ENCODE assay signal across 8 cellular contexts in the genomic region with DNA sequence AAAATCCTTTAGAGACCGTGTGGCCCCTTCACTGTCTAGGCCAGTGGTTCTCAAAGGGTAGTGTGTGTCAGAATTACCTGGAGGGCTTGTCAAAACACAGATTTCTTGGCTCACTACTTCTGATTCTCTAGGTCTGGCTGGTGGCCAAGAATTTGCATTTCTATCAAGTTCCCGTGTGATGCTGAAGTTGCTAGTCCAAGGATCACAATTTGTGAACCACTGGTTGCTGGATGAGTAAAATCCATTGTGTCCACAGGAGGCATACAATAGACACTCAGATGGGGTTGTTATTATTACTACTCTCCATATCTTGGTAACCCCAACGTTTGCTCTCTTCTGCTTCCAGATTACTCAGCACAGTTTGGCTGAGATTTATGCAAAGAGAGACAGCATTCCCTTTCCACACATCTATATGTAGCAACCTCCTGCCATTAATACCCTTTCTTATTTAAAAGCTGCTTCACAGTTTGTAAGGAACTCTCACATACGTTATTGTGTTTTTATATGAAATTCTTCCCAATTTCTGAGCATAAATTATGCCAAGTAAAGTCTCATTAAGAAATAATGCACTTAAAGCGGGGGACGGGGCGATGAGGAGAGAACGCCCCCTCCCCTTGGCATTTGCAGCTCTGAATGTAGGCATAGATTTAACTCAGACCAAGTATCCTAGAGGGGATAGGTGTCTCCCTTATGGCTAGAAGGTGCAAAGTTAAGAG. TPM values are rescaled to one million over a fixed set of nuclear protein-coding genes. Genes with fewer than 3 reads are reported as not detected.
A peak's percentile ranks its signal among the peaks of the same experiment; 100 is the strongest.
DNase-seq lines count a peak whose midpoint lies in the region; ATAC-seq and TF ChIP-seq lines count a peak whose summit lies in the region.

No MANE protein-coding gene starts in this region.

- peak overlapping the region; percentile 45 for H3K4me3 ChIP-seq in SJSA1

- H3K27ac Mint-ChIP-seq in neural crest cell (ENCODE audit: unreplicated experiment): no peak overlapping the region

- peaks cover 30% of the 10 kb centered on the region for H3K4me1 ChIP-seq in SJSA1 (replicated peaks)

- H3K4me3 Mint-ChIP-seq in activated T-cell treated with anti-CD3 and anti-CD28 coated beads, Interleukin-2, amount 50 U/mL, for 4 hours: peak overlapping the region; percentile 74
- peak overlapping the region; percentile 91 for H3K4me3 Mint-ChIP-seq in neural crest cell

- no peaks in the 10 kb centered on the region for H3K9me3 Mint-ChIP-seq in activated T-cell treated with anti-CD3 and anti-CD28 coated beads, Interleukin-2, amount 50 U/mL, for 4 hours
- no peaks in the 10 kb centered on the region for H3K9me3 Mint-ChIP-seq in neural crest cell

- no peaks in the 10 kb centered on the region for H3K36me3 ChIP-seq in SJSA1

- 0 out of 2 replicates have a peak overlapping the region, but pooled peaks have one; percentile 9 for H3K27ac ChIP-seq in SJSA1
- peak overlapping the region; percentile 51 for H3K27ac ChIP-seq in epithelial cell of prostate

- no peak for ATAC-seq in activated T-cell treated with anti-CD3 and anti-CD28 coated beads, Interleukin-2, amount 50 U/mL, for 4 hours
- ATAC-seq in GM18505 (IDR thresholded peaks at IDR 0.05; ENCODE audit: unreplicated experiment): no peak

- no peaks in the 10 kb centered on the region for H3K9me3 ChIP-seq in SJSA1 (replicated peaks)

- no peak for DNase-seq in activated T-cell treated with anti-CD3 and anti-CD28 coated beads, Interleukin-2, amount 50 U/mL, for 4 hours
- DNase-seq in activated T-cell treated with anti-CD3 and anti-CD28 coated beads, Interleukin-2, amount 50 U/mL, for 1 hour: no peak
- DNase-seq in SJSA1 (ENCODE audit: low read depth in 1 of 2, low spot score in 2 of 2) (peak in 1 of 2 experiments; percentile 38), epithelial cell of prostate (ENCODE audit: low read depth, low spot score) (peak; percentile 76), neural crest cell (ENCODE audit: low read depth, low spot score) (no peak), NCI-H774 (lab: John Stamatoyannopoulos, UW) (no peak), ureter (ENCODE audit: low spot score) (no peak)

- TF ChIP-seq POLR2A in GM18505 (IDR thresholded peaks at IDR 0.05; ENCODE audit: borderline replicate concordance, extremely low read depth, insufficient read depth, insufficient read length): no peak

- no peaks in the 10 kb centered on the region for H3K27me3 ChIP-seq in SJSA1 (replicated peaks)

- H3K4me1 Mint-ChIP-seq in activated T-cell treated with anti-CD3 and anti-CD28 coated beads, Interleukin-2, amount 50 U/mL, for 4 hours (ENCODE audit: low read depth): peaks cover 20% of the 10 kb centered on the region
- H3K4me1 Mint-ChIP-seq in neural crest cell: peaks cover 33% of the 10 kb centered on the region

- no peak for TF ChIP-seq CTCF in neural crest cell (conservative IDR thresholded peaks at IDR 0.05)

- no peaks in the 10 kb centered on the region for H3K36me3 Mint-ChIP-seq in activated T-cell treated with anti-CD3 and anti-CD28 coated beads, Interleukin-2, amount 50 U/mL, for 4 hours (ENCODE audit: insufficient read depth)
- H3K36me3 Mint-ChIP-seq in neural crest cell (ENCODE audit: low read depth): no peaks in the 10 kb centered on the region

- peaks cover 14% of the 10 kb centered on the region for H3K27me3 Mint-ChIP-seq in activated T-cell treated with anti-CD3 and anti-CD28 coated beads, Interleukin-2, amount 50 U/mL, for 4 hours (ENCODE audit: low read depth)
- H3K27me3 Mint-ChIP-seq in neural crest cell (ENCODE audit: low read depth): peaks cover 30% of the 10 kb centered on the region

RNA-seq across cellular contexts. Expression of a gene that starts 0.7 kb away (rescaled TPM):
- total RNA-seq in activated T-cell treated with anti-CD3 and anti-CD28 coated beads, Interleukin-2, amount 50 U/mL, for 4 hours: 10 to 100 TPM in 2 of 3 donors, 1 to 10 TPM in 1; 7.8 to 13.6 (median 11.5) TPM
- 8.2 and 10.3 TPM in 2 replicates for total RNA-seq in SJSA1 (2014; rRNA removed; shearing (Covaris generic))
- total RNA-seq in neural crest cell (14.9 and 16.1 TPM in 2 replicates), ureter (0.55 TPM)

RNA-seq across cellular contexts. Expression of a gene that starts 15.5 kb away (rescaled TPM):
- 10 to 100 TPM; 13.8 to 15.9 (median 15.0) TPM for total RNA-seq in activated T-cell treated with anti-CD3 and anti-CD28 coated beads, Interleukin-2, amount 50 U/mL, for 4 hours
- total RNA-seq in SJSA1 (2014; rRNA removed; shearing (Covaris generic)): 8.3 and 10.2 TPM in 2 replicates
- total RNA-seq in neural crest cell (14.8 and 17.0 TPM in 2 replicates), ureter (12.6 TPM)
